1 cellular context compared by ENCODE assay signal in genomic region chrX:49054073-49054762, GRCh38.
TF ChIP-seq lines count a peak whose summit lies in the region.

No MANE protein-coding gene starts in this region.

TF ChIP-seq in H1, 55 proteins besides CTCF, POLR2A, EP300 and RAD21:
- TF ChIP-seq BRCA1 (IDR thresholded peaks at IDR 0.05; ENCODE audit: low read depth, low read length) = no peak
- TF ChIP-seq NANOG (IDR thresholded peaks at IDR 0.05; ENCODE audit: insufficient read depth, low read depth, low read length, poor library complexity, severe bottlenecking) = no peak
- TF ChIP-seq RBBP5 (IDR thresholded peaks at IDR 0.05; ENCODE audit: borderline replicate concordance, low read depth, low read length) = no peak
- TF ChIP-seq SIRT6 (IDR thresholded peaks at IDR 0.05; ENCODE audit: low read length) = no peak
- TF ChIP-seq SUZ12 (IDR thresholded peaks at IDR 0.05; ENCODE audit: low read length) = no peak
- TF ChIP-seq RFX5 (IDR thresholded peaks at IDR 0.05; ENCODE audit: borderline replicate concordance, low read depth, low read length) = no peak
- TF ChIP-seq POU5F1 (IDR thresholded peaks at IDR 0.05; ENCODE audit: low read depth, low read length) = no peak
- no peak for TF ChIP-seq SAP30 (IDR thresholded peaks at IDR 0.05; ENCODE audit: insufficient read depth, insufficient replicate concordance, low read length)
- TF ChIP-seq SP4 (IDR thresholded peaks at IDR 0.05; ENCODE audit: low read length) = no peak
- no peak for TF ChIP-seq EGR1 (IDR thresholded peaks at IDR 0.05; ENCODE audit: borderline replicate concordance, low read depth, low read length)
